ENCODE assay signal across 9 cellular contexts in the genomic region with DNA sequence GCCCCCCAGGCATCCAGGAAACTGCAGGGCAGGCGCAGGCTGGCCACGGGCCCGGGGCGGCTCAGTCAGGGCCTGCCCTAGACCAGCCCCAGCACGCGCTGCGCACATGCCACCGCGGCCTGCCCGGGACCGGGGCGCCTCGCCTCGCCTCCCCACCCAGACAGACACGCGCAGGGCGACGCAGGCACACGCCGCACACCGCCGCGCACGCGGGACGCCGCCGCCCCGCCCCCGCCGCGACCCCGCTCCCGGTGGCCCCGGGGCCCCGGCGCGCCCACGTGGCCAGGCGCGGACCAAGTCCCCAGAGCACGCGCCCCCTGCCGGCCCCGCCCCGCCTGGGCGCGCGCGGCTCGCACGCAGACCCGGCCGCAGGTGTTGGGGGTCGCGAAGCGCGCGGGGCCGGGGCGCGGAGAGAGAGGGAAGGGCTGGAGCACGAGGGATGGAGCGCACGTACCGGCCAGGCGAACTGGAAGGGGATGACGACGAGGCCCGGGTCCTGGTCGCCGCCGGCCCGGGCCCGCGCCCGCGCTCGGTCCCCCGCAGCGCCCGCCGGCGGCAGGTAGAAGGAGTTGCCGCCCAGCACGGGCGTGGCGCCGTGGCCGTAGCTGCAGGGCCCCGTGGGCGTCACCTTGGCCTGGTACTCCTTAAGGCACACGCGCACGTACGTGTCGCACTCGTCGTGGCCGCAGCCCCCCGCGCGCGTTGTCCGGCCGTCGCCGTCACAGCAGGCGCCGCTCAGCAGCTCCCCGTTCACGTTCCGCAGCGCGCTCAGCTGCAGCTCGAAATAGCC. TPM values are rescaled to one million over a fixed set of nuclear protein-coding genes. Genes with fewer than 3 reads are reported as not detected.
DNase-seq lines count a peak whose midpoint lies in the region; ATAC-seq and TF ChIP-seq lines count a peak whose summit lies in the region.
"Had no signal": no experiment of that assay in that cellular context is flagged by ENCODE, and none has a peak within 500 bp of the region (broad histone marks: within the 10 kb centered on the region; RNA-seq: fewer than 3 reads in every experiment).

No MANE protein-coding gene starts in this region.

- DNase-seq in Right ventricle myocardium superior (no peak), Right ventricle myocardium inferior (ENCODE audit: missing footprints) (no peak), iPS-NIHi7 (ENCODE audit: extremely low spot score) (peak; percentile 56), type B pancreatic cell (ENCODE audit: extremely low spot score, unreplicated experiment) (no peak), GM20000 (ENCODE audit: low spot score) (no peak)
- no peak for DNase-seq in activated CD4-positive, alpha-beta memory T cell treated with anti-CD3 and anti-CD28 coated beads for 36 hours
- DNase-seq in activated CD8-positive, alpha-beta memory T cell treated with anti-CD3 and anti-CD28 coated beads, Interleukin-2, amount 50 U/mL, for 48 hours, result no peak

- peak; percentile 61 for TF ChIP-seq CTCF in type B pancreatic cell (conservative IDR thresholded peaks at IDR 0.05)
- TF ChIP-seq CTCF in GM20000 (IDR thresholded peaks at IDR 0.05; ENCODE audit: extremely low read depth, missing control alignments), result no peak

- no peak overlapping the region for H3K27ac Mint-ChIP-seq in activated CD4-positive, alpha-beta memory T cell treated with anti-CD3 and anti-CD28 coated beads for 36 hours
- no peak overlapping the region for H3K27ac Mint-ChIP-seq in type B pancreatic cell
- H3K27ac Mint-ChIP-seq: activated naive CD4-positive, alpha-beta T cell treated with anti-CD3 and anti-CD28 coated beads, Interleukin-2, amount 50 U/mL, for 24 hours had no signal

- H3K4me1 Mint-ChIP-seq in activated CD4-positive, alpha-beta memory T cell treated with anti-CD3 and anti-CD28 coated beads for 36 hours (ENCODE audit: low read depth), result peaks cover 12% of the 10 kb centered on the region
- H3K4me1 Mint-ChIP-seq in type B pancreatic cell (ENCODE audit: unreplicated experiment), result no peaks in the 10 kb centered on the region

- H3K36me3 Mint-ChIP-seq in activated CD4-positive, alpha-beta memory T cell treated with anti-CD3 and anti-CD28 coated beads for 36 hours, result no peaks in the 10 kb centered on the region
- no peaks in the 10 kb centered on the region for H3K36me3 Mint-ChIP-seq in type B pancreatic cell
- H3K36me3 Mint-ChIP-seq: activated naive CD4-positive, alpha-beta T cell treated with anti-CD3 and anti-CD28 coated beads, Interleukin-2, amount 50 U/mL, for 24 hours had no signal

- H3K4me3 Mint-ChIP-seq in activated CD4-positive, alpha-beta memory T cell treated with anti-CD3 and anti-CD28 coated beads for 36 hours, result peak overlapping the region; percentile 50
- H3K4me3 Mint-ChIP-seq in type B pancreatic cell, result peak overlapping the region; percentile 73

- peaks cover 12% of the 10 kb centered on the region for H3K27me3 Mint-ChIP-seq in activated CD4-positive, alpha-beta memory T cell treated with anti-CD3 and anti-CD28 coated beads for 36 hours
- H3K27me3 Mint-ChIP-seq in type B pancreatic cell, result peaks cover 19% of the 10 kb centered on the region

- intact Hi-C loops in Right ventricle myocardium superior (cut with DNase I), result loop anchor here (2.0 kb wide), 1 partner anchor 79 kb away; no protein-coding TSS in a partner anchor
- intact Hi-C loops in Right ventricle myocardium inferior (cut with DNase I), result loop anchor here (2.0 to 5.0 kb wide), 2 partner anchors 29 to 75 kb away; no protein-coding TSS in a partner anchor
- intact Hi-C loops in activated CD4-positive, alpha-beta memory T cell treated with anti-CD3 and anti-CD28 coated beads for 36 hours (cut with micrococcal nuclease), result no loop called here

- POLR2A ChIA-PET in activated CD4-positive, alpha-beta memory T cell treated with anti-CD3 and anti-CD28 coated beads for 36 hours (lab: Charles Lee), result no interaction called here

- ATAC-seq in Right ventricle myocardium superior (ENCODE audit: poor library complexity), result peak; percentile 2
- ATAC-seq in Right ventricle myocardium inferior, result no peak
- no peak for ATAC-seq in GM18909 (IDR thresholded peaks at IDR 0.05; ENCODE audit: poor library complexity, unreplicated experiment)

- CTCF ChIA-PET in activated CD4-positive, alpha-beta memory T cell treated with anti-CD3 and anti-CD28 coated beads for 36 hours (lab: Charles Lee), result interaction anchor here (0.8 to 2.7 kb wide), 7 partner anchors 8 to 81 kb away, joined by 3 to 9 read pairs (median 5); a partner anchor contains a TSS

- no peaks in the 10 kb centered on the region for H3K9me3 Mint-ChIP-seq in activated CD4-positive, alpha-beta memory T cell treated with anti-CD3 and anti-CD28 coated beads for 36 hours
- H3K9me3 Mint-ChIP-seq in type B pancreatic cell, result no peaks in the 10 kb centered on the region
- H3K9me3 Mint-ChIP-seq: activated naive CD4-positive, alpha-beta T cell treated with anti-CD3 and anti-CD28 coated beads, Interleukin-2, amount 50 U/mL, for 24 hours had no signal

RNA-seq across cellular contexts. Expression of a gene that starts 1.1 kb away (rescaled TPM):
- 28.6 TPM for total RNA-seq in Right ventricle myocardium superior
- total RNA-seq in Right ventricle myocardium inferior, result 34.6 TPM
- total RNA-seq in activated CD4-positive, alpha-beta memory T cell treated with anti-CD3 and anti-CD28 coated beads for 36 hours, result 1 to 10 TPM; 1.6 to 2.4 TPM
- total RNA-seq in type B pancreatic cell (ENCODE audit: low replicate concordance), result 16.5 and 37.1 TPM in 2 replicates

RNA-seq across cellular contexts. Expression of a gene that starts 13.6 kb away (rescaled TPM):
- total RNA-seq in Right ventricle myocardium superior, result 32.2 TPM
- 33.9 TPM for total RNA-seq in Right ventricle myocardium inferior
- 10 to 100 TPM; 14.7 to 14.8 TPM for total RNA-seq in activated CD4-positive, alpha-beta memory T cell treated with anti-CD3 and anti-CD28 coated beads for 36 hours
- 33.3 and 49.6 TPM in 2 replicates for total RNA-seq in type B pancreatic cell (ENCODE audit: low replicate concordance)
